ENCODE assay signal across 1 cellular context in the genomic region with DNA sequence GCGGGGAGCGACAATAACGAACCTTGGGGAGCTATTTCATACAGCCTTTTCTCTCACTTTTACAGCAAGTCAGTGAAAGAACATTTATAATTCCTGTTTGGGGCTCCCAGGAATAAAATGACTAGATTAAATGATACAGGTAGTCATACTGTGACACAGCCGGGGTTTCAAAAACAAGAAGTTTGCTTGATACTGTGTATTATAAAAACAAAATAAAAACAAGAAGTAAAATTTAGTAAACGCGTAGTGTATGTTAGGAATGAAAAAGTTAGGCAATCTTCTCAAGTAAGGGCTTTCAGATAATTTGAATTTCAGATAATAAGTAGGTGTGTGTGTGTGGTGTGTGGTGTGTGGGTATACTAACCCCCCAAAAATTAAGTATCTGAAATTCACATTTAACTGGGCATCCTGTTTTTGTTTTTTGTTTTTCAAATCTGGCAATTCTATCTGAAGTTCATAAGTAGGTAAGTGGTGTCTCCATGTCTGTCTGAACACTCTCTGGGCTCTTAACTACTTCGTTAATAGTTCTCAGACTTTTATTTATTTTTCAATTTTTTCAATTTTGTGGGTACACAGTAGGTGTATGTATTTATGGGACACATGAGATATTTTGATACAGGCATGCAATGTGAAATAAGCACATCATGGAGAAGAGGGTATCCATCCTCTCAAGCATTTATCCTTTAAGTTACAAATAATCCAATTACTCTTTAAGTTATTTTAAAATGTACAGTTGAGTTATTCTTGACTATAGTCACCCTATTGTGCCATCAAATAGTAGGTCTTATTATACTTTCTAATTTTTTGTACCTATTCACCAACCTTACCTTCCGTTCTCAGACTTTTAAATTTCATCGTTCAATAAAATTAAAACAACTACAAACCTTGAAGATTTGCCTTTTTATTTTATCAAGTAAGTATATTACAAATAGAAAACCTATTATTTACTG.
A peak's percentile ranks its signal among the peaks of the same experiment; 100 is the strongest.
TF ChIP-seq lines count a peak whose summit lies in the region.

No MANE protein-coding gene starts in this region.

TF ChIP-seq in K562, 482 proteins besides CTCF, POLR2A, EP300 and RAD21 (continued from another document):
- TF ChIP-seq XRCC4 (IDR thresholded peaks at IDR 0.05; ENCODE audit: extremely low read depth, insufficient read depth, insufficient read length), result no peak
- TF ChIP-seq, protein P1, sequence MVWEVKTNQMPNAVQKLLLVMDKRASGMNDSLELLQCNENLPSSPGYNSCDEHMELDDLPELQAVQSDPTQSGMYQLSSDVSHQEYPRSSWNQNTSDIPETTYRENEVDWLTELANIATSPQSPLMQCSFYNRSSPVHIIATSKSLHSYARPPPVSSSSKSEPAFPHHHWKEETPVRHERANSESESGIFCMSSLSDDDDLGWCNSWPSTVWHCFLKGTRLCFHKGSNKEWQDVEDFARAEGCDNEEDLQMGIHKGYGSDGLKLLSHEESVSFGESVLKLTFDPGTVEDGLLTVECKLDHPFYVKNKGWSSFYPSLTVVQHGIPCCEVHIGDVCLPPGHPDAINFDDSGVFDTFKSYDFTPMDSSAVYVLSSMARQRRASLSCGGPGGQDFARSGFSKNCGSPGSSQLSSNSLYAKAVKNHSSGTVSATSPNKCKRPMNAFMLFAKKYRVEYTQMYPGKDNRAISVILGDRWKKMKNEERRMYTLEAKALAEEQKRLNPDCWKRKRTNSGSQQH (CRISPR knock-in tag; IDR thresholded peaks at IDR 0.05), result 0 out of 2 replicates have a peak, but pooled peaks have one; percentile 47
- no peak for TF ChIP-seq CC2D1A (IDR thresholded peaks at IDR 0.05)
- TF ChIP-seq ASH1L (IDR thresholded peaks at IDR 0.05; ENCODE audit: borderline replicate concordance, low read depth, partially characterized antibody), result no peak
- TF ChIP-seq, protein P2, sequence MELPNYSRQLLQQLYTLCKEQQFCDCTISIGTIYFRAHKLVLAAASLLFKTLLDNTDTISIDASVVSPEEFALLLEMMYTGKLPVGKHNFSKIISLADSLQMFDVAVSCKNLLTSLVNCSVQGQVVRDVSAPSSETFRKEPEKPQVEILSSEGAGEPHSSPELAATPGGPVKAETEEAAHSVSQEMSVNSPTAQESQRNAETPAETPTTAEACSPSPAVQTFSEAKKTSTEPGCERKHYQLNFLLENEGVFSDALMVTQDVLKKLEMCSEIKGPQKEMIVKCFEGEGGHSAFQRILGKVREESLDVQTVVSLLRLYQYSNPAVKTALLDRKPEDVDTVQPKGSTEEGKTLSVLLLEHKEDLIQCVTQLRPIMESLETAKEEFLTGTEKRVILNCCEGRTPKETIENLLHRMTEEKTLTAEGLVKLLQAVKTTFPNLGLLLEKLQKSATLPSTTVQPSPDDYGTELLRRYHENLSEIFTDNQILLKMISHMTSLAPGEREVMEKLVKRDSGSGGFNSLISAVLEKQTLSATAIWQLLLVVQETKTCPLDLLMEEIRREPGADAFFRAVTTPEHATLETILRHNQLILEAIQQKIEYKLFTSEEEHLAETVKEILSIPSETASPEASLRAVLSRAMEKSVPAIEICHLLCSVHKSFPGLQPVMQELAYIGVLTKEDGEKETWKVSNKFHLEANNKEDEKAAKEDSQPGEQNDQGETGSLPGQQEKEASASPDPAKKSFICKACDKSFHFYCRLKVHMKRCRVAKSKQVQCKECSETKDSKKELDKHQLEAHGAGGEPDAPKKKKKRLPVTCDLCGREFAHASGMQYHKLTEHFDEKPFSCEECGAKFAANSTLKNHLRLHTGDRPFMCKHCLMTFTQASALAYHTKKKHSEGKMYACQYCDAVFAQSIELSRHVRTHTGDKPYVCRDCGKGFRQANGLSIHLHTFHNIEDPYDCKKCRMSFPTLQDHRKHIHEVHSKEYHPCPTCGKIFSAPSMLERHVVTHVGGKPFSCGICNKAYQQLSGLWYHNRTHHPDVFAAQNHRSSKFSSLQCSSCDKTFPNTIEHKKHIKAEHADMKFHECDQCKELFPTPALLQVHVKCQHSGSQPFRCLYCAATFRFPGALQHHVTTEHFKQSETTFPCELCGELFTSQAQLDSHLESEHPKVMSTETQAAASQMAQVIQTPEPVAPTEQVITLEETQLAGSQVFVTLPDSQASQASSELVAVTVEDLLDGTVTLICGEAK (IDR thresholded peaks at IDR 0.05), result 0 out of 2 replicates have a peak, but pooled peaks have one; percentile 30
- TF ChIP-seq, protein P2 (CRISPR knock-in tag; IDR thresholded peaks at IDR 0.05), result no peak
- TF ChIP-seq POLR2B (IDR thresholded peaks at IDR 0.05; ENCODE audit: low read depth, partially characterized antibody), result peak; percentile 14
TF ChIP-seq in K562: peak in this region for 24.
